20 cellular contexts compared by ENCODE assay signal in the genomic region with DNA sequence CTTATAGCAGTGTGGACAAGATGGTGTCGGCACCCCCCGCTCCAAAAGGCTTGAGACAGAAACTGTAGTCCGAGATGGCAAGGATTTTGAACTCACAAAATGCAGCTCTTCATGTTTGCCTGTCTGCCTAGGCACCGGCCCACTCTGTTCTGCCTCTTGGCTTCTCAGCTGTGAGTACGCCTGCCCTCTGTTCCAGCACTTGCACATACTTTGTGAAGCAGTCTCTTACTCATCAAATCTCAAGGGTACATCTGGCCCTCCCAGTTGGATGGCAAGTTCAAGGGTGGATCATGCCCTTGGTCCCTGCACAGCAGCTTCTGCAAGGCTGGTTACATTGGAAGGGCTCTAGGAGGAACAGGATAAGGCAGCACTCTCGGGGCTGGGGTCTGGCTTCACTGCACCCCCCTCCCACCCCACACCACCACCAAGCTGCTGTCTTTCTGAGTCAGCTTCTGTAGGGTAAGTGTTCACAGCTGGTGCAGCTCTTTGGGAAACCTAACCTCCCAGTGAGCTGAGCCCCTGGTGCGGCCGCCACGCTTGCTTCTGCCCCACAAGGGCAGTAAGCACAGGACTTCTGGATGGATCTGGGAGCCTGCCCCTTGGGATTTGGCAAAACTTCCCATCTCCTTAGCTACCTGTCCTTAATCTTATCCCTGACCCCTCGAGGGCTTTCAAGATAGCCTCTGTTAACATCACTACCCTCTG. TPM values are rescaled to one million over a fixed set of nuclear protein-coding genes. Genes with fewer than 3 reads are reported as not detected.
DNase-seq lines count a peak whose midpoint lies in the region; ATAC-seq, FAIRE-seq and TF ChIP-seq lines count a peak whose summit lies in the region.
"Had no signal": no experiment of that assay in that cellular context is flagged by ENCODE, and none has a peak within 500 bp of the region (broad histone marks: within the 10 kb centered on the region; RNA-seq: fewer than 3 reads in every experiment).

No MANE protein-coding gene starts in this region.

- TF ChIP-seq CTCF in right atrium auricular region (IDR thresholded peaks at IDR 0.05) = no peak
- no peak for TF ChIP-seq CTCF in Peyer's patch (IDR thresholded peaks at IDR 0.05)
- TF ChIP-seq CTCF in kidney (IDR thresholded peaks at IDR 0.05; ENCODE audit: borderline replicate concordance, extremely low read depth, insufficient read depth) = no peak

- no peak for FAIRE-seq in kidney (lab: Jason Lieb, UNC)
- FAIRE-seq: K562 had no signal

- no peak overlapping the region for H2AK5ac ChIP-seq in mesenchymal stem cell (ENCODE audit: low read length, severe bottlenecking)

- no peak overlapping the region for H2BK12ac ChIP-seq in mesenchymal stem cell (ENCODE audit: low read length in 2 of 2)

- no peak overlapping the region for H2BK120ac ChIP-seq in mesenchymal stem cell (ENCODE audit: low read depth, low read length)

- no peak overlapping the region for H4K91ac ChIP-seq in mesenchymal stem cell (ENCODE audit: low read length)

- peak overlapping the region; percentile 60 for H3K9ac ChIP-seq in mesenchymal stem cell (ENCODE audit: low read length)
- no peak overlapping the region for H3K9ac ChIP-seq in kidney (ENCODE audit: low read length in 2 of 2)

- H3K4me1 ChIP-seq in right atrium auricular region (no peaks in the 10 kb centered on the region), Peyer's patch (no peaks in the 10 kb centered on the region), mesenchymal stem cell (ENCODE audit: control insufficient read depth, insufficient read depth, low read depth, low read length) (no peaks in the 10 kb centered on the region), kidney (ENCODE audit: control insufficient read depth in 1 of 2, insufficient read depth in 1 of 2, low read depth in 1 of 2, low read length in 2 of 2) (peaks cover 0 to 12% of the 10 kb centered on the region in 2 donors)

- H3K14ac ChIP-seq in mesenchymal stem cell (ENCODE audit: low read length in 2 of 2) = no peak overlapping the region

- ATAC-seq in Right ventricle myocardium inferior (peak; percentile 33), HG03159 (IDR thresholded peaks at IDR 0.05; ENCODE audit: unreplicated experiment) (no peak)
- ATAC-seq: CD8-positive, alpha-beta T cell; K562; left lung had no signal

- no peak overlapping the region for H3K27ac ChIP-seq in right atrium auricular region
- H3K27ac ChIP-seq in Peyer's patch = no peak overlapping the region
- H3K27ac ChIP-seq in mesenchymal stem cell (ENCODE audit: low read length, poor library complexity, severe bottlenecking) = no peak overlapping the region
- no peak overlapping the region for H3K27ac ChIP-seq in kidney (ENCODE audit: low read depth in 2 of 2, low read length in 2 of 2)
- H3K27ac ChIP-seq: esophagus muscularis mucosa, left lung, neutrophil, WERI-Rb-1 had no signal

- DNase-seq in Right ventricle myocardium inferior (ENCODE audit: missing footprints) (peak; percentile 65), right atrium auricular region (ENCODE audit: low spot score) (no peak), Peyer's patch (peak in 2 of 3 donors; percentile 40 to 41), mesenchymal stem cell (no peak), pons (ENCODE audit: low spot score) (no peak), kidney (no peak)
- DNase-seq: activated CD4-positive, alpha-beta T cell treated with anti-CD3 and anti-CD28 coated beads, Interleukin-2, amount 50 U/mL, for 4 hours; activated naive CD4-positive, alpha-beta T cell treated with anti-CD3 and anti-CD28 coated beads for 36 hours; CD8-positive, alpha-beta T cell; effector memory CD4-positive, alpha-beta T cell; left lung; NCI-H2029; NCI-H345; WERI-Rb-1 had no signal

- H3K9me3 ChIP-seq in right atrium auricular region (no peaks in the 10 kb centered on the region), Peyer's patch (no peaks in the 10 kb centered on the region), mesenchymal stem cell (ENCODE audit: control insufficient read depth, low read length) (no peaks in the 10 kb centered on the region), kidney (ENCODE audit: control insufficient read depth in 1 of 2, low read length in 2 of 2) (no peaks in the 10 kb centered on the region)
- H3K9me3 ChIP-seq: esophagus muscularis mucosa, left lung, neutrophil had no signal

- no peak overlapping the region for H2BK15ac ChIP-seq in mesenchymal stem cell (ENCODE audit: low read depth, poor library complexity, severe bottlenecking)

- no peak overlapping the region for H3K23ac ChIP-seq in mesenchymal stem cell (ENCODE audit: low read length in 2 of 2)

- H3K79me1 ChIP-seq in mesenchymal stem cell (replicated peaks; ENCODE audit: low read length, poor library complexity, severe bottlenecking) = no peaks in the 10 kb centered on the region

- WGBS in mesenchymal stem cell = 86% methylated on average over 8 of the region's 10 CpGs

- TF ChIP-seq POLR2A in Peyer's patch (IDR thresholded peaks at IDR 0.05) = no peak

- no peak overlapping the region for H2BK5ac ChIP-seq in mesenchymal stem cell (ENCODE audit: low read depth, low read length, poor library complexity, severe bottlenecking)

- H3K4ac ChIP-seq in mesenchymal stem cell (ENCODE audit: low read depth in 1 of 2, low read length in 2 of 2) = no peak overlapping the region

- intact Hi-C loops in Right ventricle myocardium inferior (cut with DNase I) (no loop called here), kidney (cut with DNase I) (no loop called here)

- no peak overlapping the region for H4K8ac ChIP-seq in mesenchymal stem cell (ENCODE audit: low read length)

- no peak overlapping the region for H3K4me2 ChIP-seq in mesenchymal stem cell (ENCODE audit: low read length, poor library complexity, severe bottlenecking)

- H2AFZ ChIP-seq in mesenchymal stem cell (ENCODE audit: low read depth, low read length) = no peak overlapping the region

- H3K27me3 ChIP-seq in right atrium auricular region (no peaks in the 10 kb centered on the region), Peyer's patch (no peaks in the 10 kb centered on the region), mesenchymal stem cell (ENCODE audit: control insufficient read depth in 1 of 2, insufficient read depth in 1 of 2, low read length in 2 of 2) (peaks cover 46 to 48% of the 10 kb centered on the region in 2 experiments)

- no peaks in the 10 kb centered on the region for H3K36me3 ChIP-seq in right atrium auricular region
- peaks cover 0 to 6% (median 0%) of the 10 kb centered on the region in 3 donors for H3K36me3 ChIP-seq in Peyer's patch
- H3K36me3 ChIP-seq in mesenchymal stem cell (ENCODE audit: control insufficient read depth in 1 of 2, insufficient read depth in 2 of 2, low read depth in 1 of 2, low read length in 2 of 2) = no peaks in the 10 kb centered on the region
- H3K36me3 ChIP-seq in kidney (ENCODE audit: control insufficient read depth in 1 of 2, insufficient read depth in 2 of 2, low read length in 2 of 2) = no peaks in the 10 kb centered on the region
- H3K36me3 ChIP-seq: esophagus muscularis mucosa, left lung, neutrophil, WERI-Rb-1 had no signal

- H3K4me3 ChIP-seq in right atrium auricular region (no peak overlapping the region), Peyer's patch (no peak overlapping the region), mesenchymal stem cell (ENCODE audit: insufficient read depth in 1 of 2, low read depth in 1 of 2, low read length in 2 of 2) (no peak overlapping the region), kidney (ENCODE audit: low read length in 2 of 2) (no peak overlapping the region)
- H3K4me3 ChIP-seq: esophagus muscularis mucosa, K562, left lung had no signal

- no peak overlapping the region for H3K18ac ChIP-seq in mesenchymal stem cell (ENCODE audit: low read depth in 1 of 2, low read length in 2 of 2)

RNA-seq across cellular contexts. Expression of a gene that starts 37.2 kb away (rescaled TPM):
- total RNA-seq in Right ventricle myocardium inferior (6.1 TPM), right atrium auricular region (1 to 10 TPM; 4.4 to 4.6 TPM), Peyer's patch (10 to 100 TPM in 3 of 4 donors, 1 to 10 TPM in 1; 9.9 to 66.0 (median 51.1) TPM), kidney (13.1 TPM)
- polyA plus RNA-seq in mesenchymal stem cell (2013, experiment 1 of 2) = 0.06 TPM
- 0.05 TPM for polyA plus RNA-seq in mesenchymal stem cell (2013, experiment 2 of 2)
- polyA plus RNA-seq in kidney (ENCODE audit: insufficient read depth, low read depth, low replicate concordance) = 6.8 TPM
- total RNA-seq: H4 had no signal
- polyA plus RNA-seq: AG04450 had no signal

Comparison
In these comparisons a context has a peak if more than half of its experiments do, and no peak if none do; other contexts are left out.
1. DNase-seq: peak in Right ventricle myocardium inferior (single experiment) and Peyer's patch (2 of 3); none in right atrium auricular region (single experiment), mesenchymal stem cell (single experiment), pons (single experiment) and kidney (single experiment).